In the genomic region with DNA sequence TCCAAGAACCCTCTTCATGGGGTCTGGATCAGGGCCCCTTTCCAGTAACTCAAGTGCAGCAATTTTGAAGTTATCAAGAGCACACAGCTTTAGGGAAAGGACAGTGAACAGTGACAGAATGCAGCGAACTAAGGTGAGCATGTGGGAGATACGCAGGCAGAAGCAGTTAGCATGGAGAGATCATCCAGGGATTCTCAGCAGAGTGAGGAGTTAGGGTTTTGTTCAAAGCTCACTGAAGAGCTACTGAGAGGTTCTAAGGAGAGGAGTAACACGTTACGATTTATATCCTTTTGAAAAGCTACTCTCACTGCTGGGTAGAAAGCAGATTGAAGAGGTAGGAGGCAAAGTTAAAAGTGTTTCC, we compare ENCODE assay signal across 17 cellular contexts.
"Had no signal": no experiment of that assay in that cellular context is flagged by ENCODE, and none has a peak within 500 bp of the region (broad histone marks: within the 10 kb centered on the region; RNA-seq: fewer than 3 reads in every experiment).

No MANE protein-coding gene starts in this region.

- H3K4me1 ChIP-seq: ascending aorta, lower lobe of right lung, prostate gland, right atrium auricular region had no signal

- H3K9me3 ChIP-seq: ascending aorta, lower lobe of right lung, prostate gland, right atrium auricular region, tibial nerve had no signal

- H3K4me3 ChIP-seq: ascending aorta, lower lobe of right lung, prostate gland, right atrium auricular region, tibial nerve had no signal

- H3K4me3 Mint-ChIP-seq: activated T-helper 1 cell treated with anti-CD3 and anti-CD28 coated beads, Interleukin-12 subunit alpha, Interleukin-12 subunit beta, Interleukin-2, Interleukin-4 antibody, amounts not matched to agents 30 ng/mL and 10 ng/mL and 1 ng/mL, durations not matched to agents 14 hours and 24 hours and 36 hours; nephron had no signal

- H3K27me3 ChIP-seq: ascending aorta, right atrium auricular region, tibial nerve had no signal

- ATAC-seq: activated CD4-positive, CD25-positive, alpha-beta regulatory T cell treated with anti-CD3 and anti-CD28 coated beads, Interleukin-2, amount 50 U/mL, for 24 hours; lower lobe of right lung; stimulated activated naive CD8-positive, alpha-beta T cell treated with anti-CD3 and anti-CD28 coated beads, Interleukin-15, Interleukin-2, amounts not matched to agents 100 U/mL and 50 U/mL, for 24 hours had no signal

- H3K27ac ChIP-seq: ascending aorta, lower lobe of right lung, prostate gland, right atrium auricular region, tibial nerve had no signal

- H3K9me3 Mint-ChIP-seq: activated T-helper 1 cell treated with anti-CD3 and anti-CD28 coated beads, Interleukin-12 subunit alpha, Interleukin-12 subunit beta, Interleukin-2, Interleukin-4 antibody, amounts not matched to agents 30 ng/mL and 10 ng/mL and 1 ng/mL, durations not matched to agents 14 hours and 24 hours and 36 hours had no signal

- H3K27ac Mint-ChIP-seq: activated T-helper 1 cell treated with anti-CD3 and anti-CD28 coated beads, Interleukin-12 subunit alpha, Interleukin-12 subunit beta, Interleukin-2, Interleukin-4 antibody, amounts not matched to agents 30 ng/mL and 10 ng/mL and 1 ng/mL, durations not matched to agents 14 hours and 24 hours and 36 hours; nephron had no signal

- H3K4me1 Mint-ChIP-seq: nephron had no signal

- FAIRE-seq: endothelial cell of umbilical vein, islet of Langerhans, urothelium cell line had no signal

- DNase-seq: effector CD8-positive, alpha-beta T cell; foreskin fibroblast; hippocampal formation; lower lobe of right lung; stimulated activated naive CD8-positive, alpha-beta T cell treated with anti-CD3 and anti-CD28 coated beads, Interleukin-15, Interleukin-2, amounts not matched to agents 100 U/mL and 50 U/mL, for 24 hours; substantia nigra; T-helper 1 cell had no signal

- H3K36me3 ChIP-seq: ascending aorta, lower lobe of right lung, prostate gland, right atrium auricular region, tibial nerve had no signal
